In genomic region chr9:79883073-79883645, GRCh38 we compare ENCODE assay signal across 10 cellular contexts.
DNase-seq lines count a peak whose midpoint lies in the region; ATAC-seq and TF ChIP-seq lines count a peak whose summit lies in the region.
"Had no signal": no experiment of that assay in that cellular context is flagged by ENCODE, and none has a peak within 500 bp of the region (broad histone marks: within the 10 kb centered on the region; RNA-seq: fewer than 3 reads in every experiment).

No MANE protein-coding gene starts in this region.

- H3K36me3 ChIP-seq in right atrium auricular region (no peaks in the 10 kb centered on the region), upper lobe of left lung (no peaks in the 10 kb centered on the region)

- no peaks in the 10 kb centered on the region for H3K9me3 Mint-ChIP-seq in activated naive CD8-positive, alpha-beta T cell treated with anti-CD3 and anti-CD28 coated beads, Interleukin-2, amount 50 U/mL, for 24 hours

- H3K27me3 Mint-ChIP-seq in activated naive CD8-positive, alpha-beta T cell treated with anti-CD3 and anti-CD28 coated beads, Interleukin-2, amount 50 U/mL, for 24 hours: no peaks in the 10 kb centered on the region

- no peaks in the 10 kb centered on the region for H3K36me3 Mint-ChIP-seq in activated naive CD8-positive, alpha-beta T cell treated with anti-CD3 and anti-CD28 coated beads, Interleukin-2, amount 50 U/mL, for 24 hours (ENCODE audit: low read depth)

- H3K4me3 ChIP-seq in right atrium auricular region (no peak overlapping the region), upper lobe of left lung (no peak overlapping the region)

- H3K9me3 ChIP-seq in right atrium auricular region (no peaks in the 10 kb centered on the region), upper lobe of left lung (no peaks in the 10 kb centered on the region)

- no peak overlapping the region for H3K4me3 Mint-ChIP-seq in activated naive CD8-positive, alpha-beta T cell treated with anti-CD3 and anti-CD28 coated beads, Interleukin-2, amount 50 U/mL, for 24 hours

- H3K27me3 ChIP-seq in right atrium auricular region: no peaks in the 10 kb centered on the region
- H3K27me3 ChIP-seq in upper lobe of left lung: no peaks in the 10 kb centered on the region

- H3K4me1 Mint-ChIP-seq in activated naive CD8-positive, alpha-beta T cell treated with anti-CD3 and anti-CD28 coated beads, Interleukin-2, amount 50 U/mL, for 24 hours: peaks cover 66% of the 10 kb centered on the region

- H3K4me1 ChIP-seq in right atrium auricular region: no peaks in the 10 kb centered on the region
- H3K4me1 ChIP-seq in upper lobe of left lung: no peaks in the 10 kb centered on the region

- peak overlapping the region; percentile 47 for H3K27ac Mint-ChIP-seq in activated naive CD8-positive, alpha-beta T cell treated with anti-CD3 and anti-CD28 coated beads, Interleukin-2, amount 50 U/mL, for 24 hours

- peak; percentile 41 for ATAC-seq in Right ventricle myocardium superior (ENCODE audit: poor library complexity)
- peak; percentile 92 for ATAC-seq in activated naive CD8-positive, alpha-beta T cell treated with anti-CD3 and anti-CD28 coated beads, Interleukin-2, amount 50 U/mL, for 24 hours
- peak; percentile 51 to 65 for ATAC-seq in upper lobe of left lung (ENCODE audit: low FRiP score in 2 of 2)

- H3K27ac ChIP-seq in right atrium auricular region (no peak overlapping the region), upper lobe of left lung (no peak overlapping the region), substantia nigra (ENCODE audit: low read depth, low read length, poor library complexity, severe bottlenecking) (no peak overlapping the region)

- intact Hi-C loops in Right ventricle myocardium superior (cut with DNase I): no loop called here

- WGBS in upper lobe of left lung, 2 donors: 67 to 70% methylated on average over 3 of the region's 3 CpGs

- no peak for TF ChIP-seq EP300 in upper lobe of left lung (IDR thresholded peaks at IDR 0.05)

- DNase-seq in Right ventricle myocardium superior (no peak), right atrium auricular region (ENCODE audit: low spot score) (no peak), T-helper 2 cell (peak in 3 of 5 experiments; percentile 12 to 89 (median 56)), upper lobe of left lung (peak in 1 of 2 donors; percentile 10), glomerular visceral epithelial cell (ENCODE audit: extremely low spot score) (no peak), substantia nigra (lab: John Stamatoyannopoulos, UW) (no peak), hepatic stellate cell (ENCODE audit: low spot score) (no peak)
- DNase-seq in activated naive CD8-positive, alpha-beta T cell treated with anti-CD3 and anti-CD28 coated beads, Interleukin-2, amount 50 U/mL, for 24 hours: peak; percentile 51
- DNase-seq: foreskin fibroblast, NCI-H1105 treated with DMSO at 0.1 percent for 48 hours had no signal

- TF ChIP-seq CTCF in right atrium auricular region (IDR thresholded peaks at IDR 0.05) (no peak), upper lobe of left lung (IDR thresholded peaks at IDR 0.05) (no peak)

- no peak for TF ChIP-seq POLR2A in upper lobe of left lung (IDR thresholded peaks at IDR 0.05)

Comparison
In these comparisons a context has a peak if more than half of its experiments do, and no peak if none do; other contexts are left out.
1. ATAC-seq: peak in every context shown above with its lines; median percentile 92 in activated naive CD8-positive, alpha-beta T cell treated with anti-CD3 and anti-CD28 coated beads, Interleukin-2, amount 50 U/mL, for 24 hours; 58 in upper lobe of left lung; 41 in Right ventricle myocardium superior.
2. DNase-seq: peak in T-helper 2 cell (3 of 5) and activated naive CD8-positive, alpha-beta T cell treated with anti-CD3 and anti-CD28 coated beads, Interleukin-2, amount 50 U/mL, for 24 hours (single experiment); none in Right ventricle myocardium superior (single experiment), right atrium auricular region (single experiment), glomerular visceral epithelial cell (single experiment), substantia nigra (0 of 49) and hepatic stellate cell (single experiment).